1 cellular context compared by ENCODE assay signal in genomic region chr16:89201467-89202377, GRCh38.
TF ChIP-seq lines count a peak whose summit lies in the region.

No MANE protein-coding gene starts in this region.

TF ChIP-seq in HepG2, 621 proteins besides CTCF, POLR2A, EP300 and RAD21 (continued from another document):
- peak; percentile 51 for TF ChIP-seq ZNF883 (CRISPR knock-in tag; IDR thresholded peaks at IDR 0.05; ENCODE audit: not compliant biosample characterization)
- TF ChIP-seq ZNF543 (CRISPR knock-in tag; IDR thresholded peaks at IDR 0.05) = peak; percentile 97
- no peak for TF ChIP-seq ZNF317 (CRISPR knock-in tag; IDR thresholded peaks at IDR 0.05)
- no peak for TF ChIP-seq SOX5 (CRISPR knock-in tag; IDR thresholded peaks at IDR 0.05; ENCODE audit: borderline replicate concordance)
- peak; percentile 47 for TF ChIP-seq HNRNPK (IDR thresholded peaks at IDR 0.05; ENCODE audit: low read depth, low read length, poor library complexity, severe bottlenecking)
- no peak for TF ChIP-seq SIX4 (CRISPR knock-in tag; IDR thresholded peaks at IDR 0.05)
- TF ChIP-seq MXI1 (IDR thresholded peaks at IDR 0.05; ENCODE audit: borderline replicate concordance, low read depth, low read length) = peak; percentile 67; the same call in 1 of the 3 replicates
- peak; percentile 82 for TF ChIP-seq POLR2G (IDR thresholded peaks at IDR 0.05; ENCODE audit: low read depth, low read length)
- 0 out of 2 replicates have a peak, but pooled peaks have one; percentile 14 for TF ChIP-seq E2F5 (CRISPR knock-in tag; conservative IDR thresholded peaks at IDR 0.05)
- TF ChIP-seq SRSF4 (IDR thresholded peaks at IDR 0.05; ENCODE audit: low read depth, low read length, poor library complexity, severe bottlenecking) = no peak
- TF ChIP-seq HCFC1 (IDR thresholded peaks at IDR 0.05; ENCODE audit: low read depth, low read length) = 0 out of 2 replicates have a peak, but pooled peaks have one; percentile 2
- TF ChIP-seq POLR2AphosphoS5 (IDR thresholded peaks at IDR 0.05; ENCODE audit: low read depth, low read length) = peak; percentile 84
- TF ChIP-seq MAZ (IDR thresholded peaks at IDR 0.05; ENCODE audit: borderline replicate concordance, low read depth, low read length) = peak; percentile 61; the same call in 1 of the 2 replicates
- no peak; the same call in 1 of the 2 replicates for TF ChIP-seq MAZ (CRISPR knock-in tag; IDR thresholded peaks at IDR 0.05; ENCODE audit: low read depth)
- no peak for TF ChIP-seq ZBTB43 (CRISPR knock-in tag; conservative IDR thresholded peaks at IDR 0.05)
- no peak for TF ChIP-seq JARID2 (CRISPR knock-in tag; IDR thresholded peaks at IDR 0.05; ENCODE audit: insufficient replicate concordance)
- TF ChIP-seq ZNF280D (CRISPR knock-in tag; IDR thresholded peaks at IDR 0.05) = no peak
- peak; percentile 72 for TF ChIP-seq IKZF4 (CRISPR knock-in tag; IDR thresholded peaks at IDR 0.05; ENCODE audit: borderline replicate concordance, low read depth, not compliant biosample characterization)
- peak; percentile 40; the same call in 1 of the 2 replicates for TF ChIP-seq ZNF788 (CRISPR knock-in tag; IDR thresholded peaks at IDR 0.05; ENCODE audit: borderline replicate concordance)
TF ChIP-seq in HepG2: peak in this region for 61.
